Comparison of ENCODE assay signal across 14 cellular contexts in the genomic region with DNA sequence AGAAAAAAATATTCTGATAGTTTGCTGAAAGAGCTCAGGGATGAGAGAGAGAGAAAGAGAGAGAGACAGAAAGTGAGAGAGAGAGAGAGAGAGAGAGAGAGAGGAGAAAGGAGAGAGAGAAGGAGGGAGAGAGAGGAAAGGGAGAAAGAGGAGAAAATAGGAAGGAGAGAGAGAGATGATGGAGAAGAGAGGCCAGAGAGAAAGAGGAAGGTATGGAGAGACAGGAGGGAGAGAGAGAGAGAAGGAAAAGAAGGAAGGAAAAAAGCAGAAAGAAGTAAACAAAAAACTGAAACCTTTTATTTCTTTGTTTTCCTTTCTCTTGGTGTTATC.
DNase-seq lines count a peak whose midpoint lies in the region; ATAC-seq lines count a peak whose summit lies in the region.
"Had no signal": no experiment of that assay in that cellular context is flagged by ENCODE, and none has a peak within 500 bp of the region (broad histone marks: within the 10 kb centered on the region; RNA-seq: fewer than 3 reads in every experiment).

No MANE protein-coding gene starts in this region.

- DNase-seq in activated naive CD4-positive, alpha-beta T cell treated with anti-CD3 and anti-CD28 coated beads, Interleukin-2, amount 10 ng/mL, durations not matched to agents 7 days and 5 days, result no peak
- no peak for DNase-seq in activated naive CD4-positive, alpha-beta T cell treated with Interleukin-2 at 50 U/mL for 16 hours
- DNase-seq in activated CD8-positive, alpha-beta T cell treated with anti-CD3 and anti-CD28 coated beads, Interleukin-2, amount 10 ng/mL, durations not matched to agents 7 days and 5 days, result no peak
- DNase-seq in left lobe of liver (ENCODE audit: low spot score), result no peak
- DNase-seq: activated CD8-positive, alpha-beta memory T cell treated with anti-CD3 and anti-CD28 coated beads, Interleukin-2, amount 50 U/mL, for 4 hours; BE2C; mesendoderm; NCI-H446 treated with DMSO at 0.1 percent for 48 hours had no signal

- H3K27ac Mint-ChIP-seq in activated naive CD4-positive, alpha-beta T cell treated with anti-CD3 and anti-CD28 coated beads, Interleukin-2, amount 10 ng/mL, durations not matched to agents 7 days and 5 days, result peak overlapping the region; percentile 50
- H3K27ac Mint-ChIP-seq in activated CD8-positive, alpha-beta T cell treated with anti-CD3 and anti-CD28 coated beads, Interleukin-2, amount 10 ng/mL, durations not matched to agents 7 days and 5 days, result peak overlapping the region; percentile 86

- no peaks in the 10 kb centered on the region for H3K9me3 ChIP-seq in subcutaneous abdominal adipose tissue (ENCODE audit: control insufficient read depth in 5 of 5, low read length in 5 of 5)
- H3K9me3 ChIP-seq: BE2C, colonic mucosa had no signal

- H3K27me3 ChIP-seq in subcutaneous abdominal adipose tissue (ENCODE audit: control insufficient read depth in 5 of 5, insufficient read depth in 4 of 5, low read length in 5 of 5), result no peaks in the 10 kb centered on the region
- H3K27me3 ChIP-seq: BE2C, colonic mucosa had no signal

- no peak for ATAC-seq in activated CD8-positive, alpha-beta T cell treated with anti-CD3 and anti-CD28 coated beads, Interleukin-2, amount 10 ng/mL, durations not matched to agents 7 days and 5 days
- ATAC-seq in left lobe of liver (peak; percentile 6), GM19324 (IDR thresholded peaks at IDR 0.05; ENCODE audit: low FRiP score, unreplicated experiment) (no peak), HG02610 (IDR thresholded peaks at IDR 0.05; ENCODE audit: unreplicated experiment) (no peak), HG02852 (IDR thresholded peaks at IDR 0.05; ENCODE audit: unreplicated experiment) (no peak)

- peaks cover 4% of the 10 kb centered on the region for H3K9me3 Mint-ChIP-seq in activated naive CD4-positive, alpha-beta T cell treated with anti-CD3 and anti-CD28 coated beads, Interleukin-2, amount 10 ng/mL, durations not matched to agents 7 days and 5 days
- H3K9me3 Mint-ChIP-seq in activated CD8-positive, alpha-beta T cell treated with anti-CD3 and anti-CD28 coated beads, Interleukin-2, amount 10 ng/mL, durations not matched to agents 7 days and 5 days (ENCODE audit: insufficient read depth), result peaks cover 4% of the 10 kb centered on the region

- H3K27me3 Mint-ChIP-seq in activated naive CD4-positive, alpha-beta T cell treated with anti-CD3 and anti-CD28 coated beads, Interleukin-2, amount 10 ng/mL, durations not matched to agents 7 days and 5 days, result peaks cover 4% of the 10 kb centered on the region
- H3K27me3 Mint-ChIP-seq in activated CD8-positive, alpha-beta T cell treated with anti-CD3 and anti-CD28 coated beads, Interleukin-2, amount 10 ng/mL, durations not matched to agents 7 days and 5 days (ENCODE audit: low read depth), result no peaks in the 10 kb centered on the region

- H3K4me3 Mint-ChIP-seq in activated naive CD4-positive, alpha-beta T cell treated with anti-CD3 and anti-CD28 coated beads, Interleukin-2, amount 10 ng/mL, durations not matched to agents 7 days and 5 days, result no peak overlapping the region
- H3K4me3 Mint-ChIP-seq in activated CD8-positive, alpha-beta T cell treated with anti-CD3 and anti-CD28 coated beads, Interleukin-2, amount 10 ng/mL, durations not matched to agents 7 days and 5 days, result peak overlapping the region; percentile 51

- POLR2A ChIA-PET in activated CD8-positive, alpha-beta T cell treated with anti-CD3 and anti-CD28 coated beads, Interleukin-2, amount 10 ng/mL, durations not matched to agents 7 days and 5 days (lab: Charles Lee), result interaction anchor here (0.6 to 0.7 kb wide), 3 partner anchors 120 to 911 kb away, joined by 3 to 5 read pairs (median 4); no protein-coding TSS in a partner anchor

- H3K4me1 ChIP-seq in subcutaneous abdominal adipose tissue (ENCODE audit: control insufficient read depth in 5 of 5, insufficient read depth in 5 of 5, low read length in 5 of 5), result peaks cover 0 to 22% (median 17%) of the 10 kb centered on the region in 5 donors
- H3K4me1 ChIP-seq: BE2C had no signal

- H3K4me3 ChIP-seq in subcutaneous abdominal adipose tissue (ENCODE audit: low read depth in 1 of 5, low read length in 5 of 5), result no peak overlapping the region
- H3K4me3 ChIP-seq: colonic mucosa, skin epidermis had no signal

- H3K9ac ChIP-seq in subcutaneous abdominal adipose tissue (ENCODE audit: low read length in 5 of 5), result no peak overlapping the region

- no peaks in the 10 kb centered on the region for H3K36me3 ChIP-seq in subcutaneous abdominal adipose tissue (ENCODE audit: control insufficient read depth in 5 of 5, insufficient read depth in 5 of 5, low read length in 5 of 5)
- H3K36me3 ChIP-seq: BE2C, colonic mucosa had no signal

- CTCF ChIA-PET in activated naive CD4-positive, alpha-beta T cell treated with anti-CD3 and anti-CD28 coated beads, Interleukin-2, amount 10 ng/mL, durations not matched to agents 7 days and 5 days (lab: Charles Lee), result no interaction called here
- CTCF ChIA-PET in activated CD8-positive, alpha-beta T cell treated with anti-CD3 and anti-CD28 coated beads, Interleukin-2, amount 10 ng/mL, durations not matched to agents 7 days and 5 days (lab: Charles Lee), result interaction anchor here (2.3 kb wide), 1 partner anchor 693 kb away, joined by 11 read pairs; no protein-coding TSS in a partner anchor

- H3K27ac ChIP-seq in subcutaneous abdominal adipose tissue (ENCODE audit: low read depth, low read length), result peak overlapping the region; percentile 42

- H3K4me1 Mint-ChIP-seq in activated naive CD4-positive, alpha-beta T cell treated with anti-CD3 and anti-CD28 coated beads, Interleukin-2, amount 10 ng/mL, durations not matched to agents 7 days and 5 days, result peaks cover 46% of the 10 kb centered on the region
- H3K4me1 Mint-ChIP-seq in activated CD8-positive, alpha-beta T cell treated with anti-CD3 and anti-CD28 coated beads, Interleukin-2, amount 10 ng/mL, durations not matched to agents 7 days and 5 days (ENCODE audit: low read depth), result peaks cover 43% of the 10 kb centered on the region

- peaks cover 38% of the 10 kb centered on the region for H3K36me3 Mint-ChIP-seq in activated naive CD4-positive, alpha-beta T cell treated with anti-CD3 and anti-CD28 coated beads, Interleukin-2, amount 10 ng/mL, durations not matched to agents 7 days and 5 days
- H3K36me3 Mint-ChIP-seq in activated CD8-positive, alpha-beta T cell treated with anti-CD3 and anti-CD28 coated beads, Interleukin-2, amount 10 ng/mL, durations not matched to agents 7 days and 5 days (ENCODE audit: low read depth), result peaks cover 25% of the 10 kb centered on the region
